ENCODE assay signal across 19 cellular contexts in the genomic region with DNA sequence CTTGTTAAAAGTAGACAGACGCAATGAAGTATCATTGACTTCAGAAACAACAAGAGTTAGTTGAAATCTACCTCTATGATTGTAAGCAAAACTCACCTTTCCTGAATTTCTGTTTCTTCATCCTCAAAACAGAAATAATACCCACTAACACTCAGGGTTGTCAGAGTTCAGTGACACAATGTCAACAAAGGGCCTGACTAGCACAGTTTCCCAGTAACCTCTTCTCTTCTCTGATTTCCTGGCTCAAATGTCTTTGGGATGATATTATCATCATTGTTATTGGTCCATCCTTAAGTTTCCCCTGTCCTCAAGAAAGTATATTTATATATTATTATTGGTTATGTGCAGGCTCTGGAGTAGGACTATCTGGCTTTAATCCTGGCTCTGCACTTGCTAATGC. TPM values are rescaled to one million over a fixed set of nuclear protein-coding genes. Genes with fewer than 3 reads are reported as not detected.
DNase-seq lines count a peak whose midpoint lies in the region; ATAC-seq, FAIRE-seq and TF ChIP-seq lines count a peak whose summit lies in the region.
"Had no signal": no experiment of that assay in that cellular context is flagged by ENCODE, and none has a peak within 500 bp of the region (broad histone marks: within the 10 kb centered on the region; RNA-seq: fewer than 3 reads in every experiment).

No MANE protein-coding gene starts in this region.

- no peak overlapping the region for H2AFZ ChIP-seq in HepG2 (ENCODE audit: low read length)
- H2AFZ ChIP-seq: GM23248 had no signal

- TF ChIP-seq RAD21 in liver (IDR thresholded peaks at IDR 0.05) (no peak), HepG2 (CRISPR knock-in tag; IDR thresholded peaks at IDR 0.05) (no peak)

- H3K4me3 Mint-ChIP-seq in nephron progenitor cell: no peak overlapping the region
- H3K4me3 Mint-ChIP-seq: CD4-positive, alpha-beta T cell had no signal

- TF ChIP-seq POLR2A in HepG2 (IDR thresholded peaks at IDR 0.05; ENCODE audit: insufficient read depth in 1 of 2, low read depth in 2 of 2, low read length in 2 of 2) (no peak), body of pancreas (IDR thresholded peaks at IDR 0.05) (no peak)

- H3K27ac ChIP-seq in liver (ENCODE audit: low read depth in 1 of 2, low read length in 2 of 2) (no peak overlapping the region), HepG2 (ENCODE audit: extremely low read length, insufficient read depth, low read length) (no peak overlapping the region), body of pancreas (peak overlapping the region; percentile 20 to 73 (median 72))
- H3K27ac ChIP-seq: C4-2B, GM23248 had no signal

- no peaks in the 10 kb centered on the region for H3K27me3 ChIP-seq in liver (ENCODE audit: control insufficient read depth in 4 of 4, insufficient read depth in 4 of 4, low read length in 3 of 4)
- no peaks in the 10 kb centered on the region; a peak in 1 of 5 replicates for H3K27me3 ChIP-seq in HepG2 (ENCODE audit: control insufficient read depth in 1 of 2, insufficient read depth in 2 of 2, low read length in 2 of 2)
- H3K27me3 ChIP-seq in body of pancreas: no peaks in the 10 kb centered on the region
- H3K27me3 ChIP-seq: BE2C had no signal

- ATAC-seq in HepG2 (no peak), body of pancreas (no peak)

- CTCF ChIA-PET in HepG2 (lab: Yijun Ruan, JAX; ENCODE audit: low intra/inter-chr PET ratio, low total read pairs): no interaction called here

- H4K20me1 ChIP-seq in HepG2 (ENCODE audit: insufficient read depth, low read length): no peaks in the 10 kb centered on the region

- peak overlapping the region; percentile 41 for H3K27ac Mint-ChIP-seq in nephron progenitor cell
- H3K27ac Mint-ChIP-seq: CD4-positive, alpha-beta T cell had no signal

- TF ChIP-seq EP300 in HepG2 (IDR thresholded peaks at IDR 0.05; ENCODE audit: low read depth in 2 of 2, low read length in 2 of 2) (no peak), HepG2 (CRISPR knock-in tag; IDR thresholded peaks at IDR 0.05; ENCODE audit: borderline replicate concordance) (no peak)

- H3K36me3 ChIP-seq in liver (ENCODE audit: control insufficient read depth in 4 of 4, insufficient read depth in 3 of 4, low read depth in 1 of 4, low read length in 3 of 4): no peaks in the 10 kb centered on the region
- H3K36me3 ChIP-seq in HepG2 (replicated peaks in 1 of 2; ENCODE audit: control insufficient read depth in 1 of 2, insufficient read depth in 2 of 2, low read length in 2 of 2): no peaks in the 10 kb centered on the region
- no peaks in the 10 kb centered on the region for H3K36me3 ChIP-seq in body of pancreas (replicated peaks in 1 of 2; ENCODE audit: insufficient read depth in 1 of 2, low read depth in 2 of 2)
- H3K36me3 ChIP-seq: BE2C, HAP-1 had no signal

- peaks cover 4% of the 10 kb centered on the region for H3K27me3 Mint-ChIP-seq in nephron progenitor cell (ENCODE audit: low read depth, poor library complexity)

- in situ Hi-C loops in HepG2 (cut with HindIII; ENCODE audit: extremely low pct_ligation_motif_present, low pct_unique_long_range_greater_than_20kb): no loop called here

- no peaks in the 10 kb centered on the region for H3K9me3 ChIP-seq in liver (ENCODE audit: control insufficient read depth in 4 of 4, low read length in 3 of 4)
- H3K9me3 ChIP-seq in HepG2 (ENCODE audit: low read length): no peaks in the 10 kb centered on the region
- no peaks in the 10 kb centered on the region for H3K9me3 ChIP-seq in body of pancreas
- H3K9me3 ChIP-seq: BE2C, Caco-2, HAP-1 had no signal

- H3K4me3 ChIP-seq in liver (ENCODE audit: low read depth in 1 of 3, low read length in 3 of 3): no peak overlapping the region
- no peak overlapping the region for H3K4me3 ChIP-seq in HepG2 (replicated peaks in 1 of 3; ENCODE audit: insufficient read depth in 1 of 3, low read depth in 2 of 3, low read length in 3 of 3)
- H3K4me3 ChIP-seq in body of pancreas: no peak overlapping the region
- H3K4me3 ChIP-seq: GM23248, HAP-1 had no signal

- no TSS peak for BruUV-seq in HepG2 (replicated peaks; lab: Mats Ljungman, UMichigan)

- no peaks in the 10 kb centered on the region for H3K9me3 Mint-ChIP-seq in nephron progenitor cell
- H3K9me3 Mint-ChIP-seq: CD4-positive, alpha-beta T cell had no signal

- H3K36me3 Mint-ChIP-seq in nephron progenitor cell (ENCODE audit: low read depth): no peaks in the 10 kb centered on the region

- peaks cover 0 to 2% (median 0%) of the 10 kb centered on the region in 4 donors for H3K4me1 ChIP-seq in liver (ENCODE audit: control insufficient read depth in 4 of 4, insufficient read depth in 4 of 4, low read length in 3 of 4)
- no peaks in the 10 kb centered on the region for H3K4me1 ChIP-seq in HepG2 (ENCODE audit: insufficient read depth, low read length)
- H3K4me1 ChIP-seq in body of pancreas: peaks cover 56% of the 10 kb centered on the region
- H3K4me1 ChIP-seq: Caco-2, HAP-1 had no signal

- no peak for TF ChIP-seq CTCF in liver (IDR thresholded peaks at IDR 0.05; ENCODE audit: low read depth, low read length, missing input control)
- TF ChIP-seq CTCF in HepG2 (CRISPR knock-in tag; IDR thresholded peaks at IDR 0.05): no peak
- TF ChIP-seq CTCF in body of pancreas (IDR thresholded peaks at IDR 0.05): no peak
- TF ChIP-seq CTCF in nephron progenitor cell (IDR thresholded peaks at IDR 0.05): no peak

- H3K9ac ChIP-seq in liver (ENCODE audit: low read depth in 1 of 2, low read length in 2 of 2) (no peak overlapping the region), HepG2 (ENCODE audit: insufficient read depth, low read depth, low read length) (no peak overlapping the region)
- H3K9ac ChIP-seq: GM23248 had no signal

- H3K4me2 ChIP-seq in HepG2 (ENCODE audit: low read depth, low read length): no peak overlapping the region

- intact Hi-C loops in HepG2 (cut with micrococcal nuclease; ENCODE audit: unreplicated experiment): no loop called here
- intact Hi-C loops in body of pancreas (cut with DNase I): no loop called here
- intact Hi-C loops in head of caudate nucleus (cut with DNase I): no loop called here

- POLR2A ChIA-PET in HepG2 (lab: Yijun Ruan, JAX): no interaction called here

- WGBS in liver: 94% methylated on average over 1 of the region's 1 CpG
- WGBS in HepG2 (ENCODE audit: low lambda C conversion rate): 85% methylated on average over 1 of the region's 1 CpG
- 30 to 59% methylated on average over 1 of the region's 1 CpG for WGBS in body of pancreas, 2 donors

- H3K4me1 Mint-ChIP-seq in nephron progenitor cell: peaks cover 57% of the 10 kb centered on the region

- no peaks in the 10 kb centered on the region for H3K79me2 ChIP-seq in HepG2 (ENCODE audit: insufficient read depth, low read length)

- no peak for FAIRE-seq in HepG2 (lab: Jason Lieb, UNC)
- FAIRE-seq: A204.1, D721Med, G401.6, GM12891, GM19239 had no signal

- DNase-seq in HepG2 (ENCODE audit: low spot score) (no peak), body of pancreas (no peak), nephron progenitor cell (no peak), head of caudate nucleus (no peak), 8988T (no peak), superior temporal gyrus (ENCODE audit: extremely low spot score) (no peak)
- DNase-seq: ACHN; BE2C; Caco-2; CD4-positive, alpha-beta T cell had no signal

TF ChIP-seq in HepG2, 621 proteins besides CTCF, POLR2A, EP300 and RAD21 (continues in another document):
- TF ChIP-seq, protein P1, sequence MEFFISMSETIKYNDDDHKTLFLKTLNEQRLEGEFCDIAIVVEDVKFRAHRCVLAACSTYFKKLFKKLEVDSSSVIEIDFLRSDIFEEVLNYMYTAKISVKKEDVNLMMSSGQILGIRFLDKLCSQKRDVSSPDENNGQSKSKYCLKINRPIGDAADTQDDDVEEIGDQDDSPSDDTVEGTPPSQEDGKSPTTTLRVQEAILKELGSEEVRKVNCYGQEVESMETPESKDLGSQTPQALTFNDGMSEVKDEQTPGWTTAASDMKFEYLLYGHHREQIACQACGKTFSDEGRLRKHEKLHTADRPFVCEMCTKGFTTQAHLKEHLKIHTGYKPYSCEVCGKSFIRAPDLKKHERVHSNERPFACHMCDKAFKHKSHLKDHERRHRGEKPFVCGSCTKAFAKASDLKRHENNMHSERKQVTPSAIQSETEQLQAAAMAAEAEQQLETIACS (CRISPR knock-in tag; IDR thresholded peaks at IDR 0.05): no peak
- TF ChIP-seq NCOR1 (IDR thresholded peaks at IDR 0.05; ENCODE audit: borderline replicate concordance, low read length) (no peak), KMT2B (CRISPR knock-in tag; IDR thresholded peaks at IDR 0.05) (no peak), SOX6 (IDR thresholded peaks at IDR 0.05) (no peak), SOX6 (CRISPR knock-in tag; IDR thresholded peaks at IDR 0.05) (no peak), LBX2 (CRISPR knock-in tag; IDR thresholded peaks at IDR 0.05; ENCODE audit: borderline replicate concordance) (no peak)

RNA-seq across cellular contexts. Expression of gene MAN2A1, which starts 35.9 kb away (rescaled TPM):
- total RNA-seq in liver (10 to 100 TPM; 71.1 to 82.8 TPM), HepG2 (2016; rRNA removed; fragmentation: Illumina TruSeq; extraction: Trizol) (55.0 and 80.5 TPM in 2 replicates), body of pancreas (10 to 100 TPM; 43.8 to 61.7 TPM)
- polyA plus RNA-seq in liver (10 to 100 TPM; 21.4 to 23.4 TPM), HepG2 (2011; rRNA removed) (56.2 and 58.1 TPM in 2 replicates)
- total RNA-seq in HepG2 (2016; cell fraction: cytosol; rRNA removed; fragmentation: Illumina TruSeq; extraction: Trizol; ENCODE audit: low read depth): 72.2 and 78.9 TPM in 2 replicates
- 51.9 and 82.4 TPM in 2 replicates for total RNA-seq in HepG2 (2016; cell fraction: insoluble cytoplasmic fraction; rRNA removed; fragmentation: Illumina TruSeq; extraction: Trizol)
- total RNA-seq in HepG2 (2016; cell fraction: membrane; rRNA removed; fragmentation: Illumina TruSeq; extraction: Trizol): 32.4 and 37.5 TPM in 2 replicates
- 133 and 143 TPM in 2 replicates for total RNA-seq in HepG2 (2016; cell fraction: nucleus; rRNA removed; fragmentation: Illumina TruSeq; extraction: Trizol)
- 22.6 and 40.2 TPM in 2 replicates for polyA plus RNA-seq in HepG2 (2011; cell fraction: cytosol; rRNA removed)
- polyA plus RNA-seq in HepG2 (2011; cell fraction: nucleus; rRNA removed): 28.0 and 37.9 TPM in 2 replicates
- polyA plus RNA-seq in HepG2 (2012): 76.9 and 89.0 TPM in 2 replicates
- polyA plus RNA-seq in HepG2 (2016; cell fraction: cytosol; fragmentation: Illumina TruSeq; extraction: Trizol; ENCODE audit: low read depth): 1.9 and 2.2 TPM in 2 replicates
- polyA plus RNA-seq in HepG2 (2016; cell fraction: insoluble cytoplasmic fraction; fragmentation: Illumina TruSeq; extraction: Trizol; ENCODE audit: low read depth): 28.4 and 30.3 TPM in 2 replicates
- 5.1 and 6.9 TPM in 2 replicates for polyA plus RNA-seq in HepG2 (2016; cell fraction: membrane; fragmentation: Illumina TruSeq; extraction: Trizol; ENCODE audit: low read depth)
- polyA plus RNA-seq in HepG2 (2016; cell fraction: nucleus; fragmentation: Illumina TruSeq; extraction: Trizol; ENCODE audit: insufficient read depth, low read depth): 91.6 and 95.2 TPM in 2 replicates
- 47.8 and 93.4 TPM in 2 replicates for polyA minus RNA-seq in HepG2 (2011; rRNA and poly(A)+ RNA removed; ENCODE audit: low replicate concordance)
- 110 and 149 TPM in 2 replicates for polyA minus RNA-seq in HepG2 (2011; cell fraction: cytosol; rRNA and poly(A)+ RNA removed)
- 230 and 293 TPM in 2 replicates for polyA minus RNA-seq in HepG2 (2011; cell fraction: nucleus; rRNA and poly(A)+ RNA removed)

Comparison
In these comparisons a context has a peak if more than half of its experiments do, and no peak if none do; other contexts are left out.
1. H3K27ac ChIP-seq: peak in body of pancreas (4 of 4); none in liver (0 of 2) and HepG2 (single experiment).